In genomic region chr12:116238570-116239119, GRCh38 we compare ENCODE assay signal across 6 cellular contexts. TPM values are rescaled to one million over a fixed set of nuclear protein-coding genes. Genes with fewer than 3 reads are reported as not detected.
DNase-seq lines count a peak whose midpoint lies in the region; ATAC-seq, FAIRE-seq and TF ChIP-seq lines count a peak whose summit lies in the region.
"Not testable (repeated sequence)": the region's sequence is repeated elsewhere in the genome, so short reads cannot be mapped to it uniquely, and the experiment has no call there.

No MANE protein-coding gene starts in this region.

- peak overlapping the region; percentile 82 for H3K27ac Mint-ChIP-seq in WTC11
- H3K27ac Mint-ChIP-seq in astrocyte (ENCODE audit: unreplicated experiment) = peak overlapping the region; percentile 7
- H3K27ac Mint-ChIP-seq in nephron progenitor cell = peak overlapping the region; percentile 89

- not testable (repeated sequence) for H3K9me3 Mint-ChIP-seq in WTC11; astrocyte (ENCODE audit: unreplicated experiment)
- peaks cover 12% of the 10 kb centered on the region for H3K9me3 Mint-ChIP-seq in nephron progenitor cell

- not testable (repeated sequence) for H2BK5ac ChIP-seq in trophoblast cell (ENCODE audit: low read depth, low read length, poor library complexity)

- H3K36me3 ChIP-seq in BLaER1 treated with 17β-estradiol and CSF1 and Interleukin-3, amounts not matched to agents 10 nM and 100 nM = peaks cover 11 to 36% (median 28%) of the 10 kb centered on the region in 11 experiments; a peak in 21 of 22 replicates
- H3K36me3 ChIP-seq in astrocyte (ENCODE audit: insufficient read depth, low read length); trophoblast cell (ENCODE audit: control insufficient read depth in 1 of 2, insufficient read depth in 2 of 2, low read length in 2 of 2): not testable (repeated sequence)

- not testable (repeated sequence) for H3K27me3 Mint-ChIP-seq in WTC11 (ENCODE audit: low read depth); astrocyte (ENCODE audit: low read depth, unreplicated experiment); nephron progenitor cell (ENCODE audit: low read depth, poor library complexity)

- H3K23ac ChIP-seq in trophoblast cell (ENCODE audit: low read length) = not testable (repeated sequence)

- peaks cover 25% of the 10 kb centered on the region for H3K4me1 Mint-ChIP-seq in WTC11
- peaks cover 33% of the 10 kb centered on the region for H3K4me1 Mint-ChIP-seq in astrocyte (ENCODE audit: low read depth, unreplicated experiment)
- H3K4me1 Mint-ChIP-seq in nephron progenitor cell = peaks cover 37% of the 10 kb centered on the region

- H3K4me3 Mint-ChIP-seq in WTC11; astrocyte (ENCODE audit: unreplicated experiment); nephron progenitor cell: not testable (repeated sequence)

- not testable (repeated sequence) for H2BK12ac ChIP-seq in trophoblast cell (ENCODE audit: low read length)

- H2AK5ac ChIP-seq in trophoblast cell (ENCODE audit: low read length) = not testable (repeated sequence)

- not testable (repeated sequence) for H2BK120ac ChIP-seq in trophoblast cell (ENCODE audit: insufficient read depth, low read length, poor library complexity)

- not testable (repeated sequence) for H4K91ac ChIP-seq in trophoblast cell (ENCODE audit: low read depth, low read length)

- not testable (repeated sequence) for H3K27me3 ChIP-seq in BLaER1 treated with 17β-estradiol and CSF1 and Interleukin-3, amounts not matched to agents 10 nM and 100 nM; astrocyte (ENCODE audit: insufficient read depth, low read length); trophoblast cell (ENCODE audit: insufficient read depth, low read length)

- H3K4me2 ChIP-seq in BLaER1 treated with 17β-estradiol and CSF1 and Interleukin-3, amounts not matched to agents 10 nM and 100 nM = peak overlapping the region in 8 of 11 experiments; percentile 12 to 35 (median 22); a peak in 8 of 22 replicates
- not testable (repeated sequence) for H3K4me2 ChIP-seq in astrocyte (ENCODE audit: low read length); trophoblast cell (ENCODE audit: low read length)

- H4K20me1 ChIP-seq in BLaER1 treated with 17β-estradiol and CSF1 and Interleukin-3, amounts not matched to agents 10 nM and 100 nM = peaks cover 93 to 100% (median 98%) of the 10 kb centered on the region in 11 experiments
- H4K20me1 ChIP-seq in astrocyte (ENCODE audit: insufficient read depth, low read length) = peaks cover 94% of the 10 kb centered on the region

- not testable (repeated sequence) for TF ChIP-seq CTCF in WTC11 (IDR thresholded peaks at IDR 0.05); astrocyte (IDR thresholded peaks at IDR 0.05; ENCODE audit: insufficient read depth, low read depth, low read length); nephron progenitor cell (IDR thresholded peaks at IDR 0.05)

- not testable (repeated sequence) for FAIRE-seq in astrocyte (lab: Jason Lieb, UNC)

- H3K9me3 ChIP-seq in BLaER1 treated with 17β-estradiol and CSF1 and Interleukin-3, amounts not matched to agents 10 nM and 100 nM (replicated peaks in 1 of 11) = peaks cover 0 to 13% (median 0%) of the 10 kb centered on the region in 11 experiments; a peak in 8 of 22 replicates
- H3K9me3 ChIP-seq in astrocyte (ENCODE audit: insufficient read depth, low read depth, low read length); trophoblast cell (ENCODE audit: insufficient read depth, low read depth, low read length): not testable (repeated sequence)

- peak overlapping the region; percentile 79 for H3K4ac ChIP-seq in trophoblast cell (ENCODE audit: low read depth, low read length)

- H3K36me3 Mint-ChIP-seq in WTC11; astrocyte (ENCODE audit: low read depth, unreplicated experiment): not testable (repeated sequence)
- peaks cover 29% of the 10 kb centered on the region for H3K36me3 Mint-ChIP-seq in nephron progenitor cell (ENCODE audit: low read depth)

- not testable (repeated sequence) for H4K8ac ChIP-seq in trophoblast cell (ENCODE audit: low read depth, low read length)

- POLR2A ChIA-PET in HEK293T (lab: Yijun Ruan, JAX); WTC11 (lab: Charles Lee): not testable (repeated sequence)

- H3K79me1 ChIP-seq in trophoblast cell (ENCODE audit: low read length) = not testable (repeated sequence)

- ATAC-seq in WTC11 = not testable (repeated sequence)

- H3K79me2 ChIP-seq in astrocyte (ENCODE audit: insufficient read depth, low read length) = peaks cover 98% of the 10 kb centered on the region
- H3K79me2 ChIP-seq in trophoblast cell (ENCODE audit: control insufficient read depth, insufficient read depth, low read length, poor library complexity) = not testable (repeated sequence)

- H4K12ac ChIP-seq in trophoblast cell (ENCODE audit: low read depth, low read length) = not testable (repeated sequence)

- peaks cover 18 to 67% (median 33%) of the 10 kb centered on the region in 10 experiments for H3K4me1 ChIP-seq in BLaER1 treated with 17β-estradiol and CSF1 and Interleukin-3, amounts not matched to agents 10 nM and 100 nM
- H3K4me1 ChIP-seq in astrocyte (ENCODE audit: insufficient read depth, low read length) = peaks cover 13% of the 10 kb centered on the region
- not testable (repeated sequence) for H3K4me1 ChIP-seq in trophoblast cell (ENCODE audit: control insufficient read depth in 1 of 2, insufficient read depth in 2 of 2, low read length in 2 of 2)

- not testable (repeated sequence) for H2AFZ ChIP-seq in astrocyte (ENCODE audit: low read depth, low read length); trophoblast cell (ENCODE audit: insufficient read depth, low read length, poor library complexity)

- not testable (repeated sequence) for DNase-seq in HEK293T (ENCODE audit: extremely low spot score); WTC11 (ENCODE audit: low spot score); astrocyte (ENCODE audit: low read depth); nephron progenitor cell; trophoblast cell

- not testable (repeated sequence) for H3K18ac ChIP-seq in trophoblast cell (ENCODE audit: low read length)

- not testable (repeated sequence) for H3K27ac ChIP-seq in BLaER1 treated with 17β-estradiol and CSF1 and Interleukin-3, amounts not matched to agents 10 nM and 100 nM; astrocyte (ENCODE audit: low read depth, low read length); trophoblast cell (ENCODE audit: low read depth, low read length)

- not testable (repeated sequence) for H3K4me3 ChIP-seq in BLaER1 treated with 17β-estradiol and CSF1 and Interleukin-3, amounts not matched to agents 10 nM and 100 nM; astrocyte (ENCODE audit: insufficient read depth, low read depth, low read length); trophoblast cell (ENCODE audit: low read depth, low read length)

- not testable (repeated sequence) for H3K9ac ChIP-seq in BLaER1 treated with 17β-estradiol and CSF1 and Interleukin-3, amounts not matched to agents 10 nM and 100 nM; astrocyte (ENCODE audit: low read length); trophoblast cell (ENCODE audit: low read length)

- CTCF ChIA-PET in HEK293T (lab: Yijun Ruan, JAX); WTC11 (lab: Charles Lee): not testable (repeated sequence)

- H3K14ac ChIP-seq in trophoblast cell (ENCODE audit: low read length) = not testable (repeated sequence)

- WGBS in trophoblast cell (ENCODE audit: extremely low coverage, insufficient coverage, insufficient read length) = no CpG with 5 or more reads among the region's 13 CpGs

TF ChIP-seq in HEK293T, 16 proteins besides CTCF, POLR2A, EP300 and RAD21:
- TF ChIP-seq PKNOX1 (IDR thresholded peaks at IDR 0.05) = peak; percentile 88

RNA-seq across cellular contexts. Expression of gene MED13L, which starts 38.8 kb away (rescaled TPM):
- total RNA-seq in WTC11 (2021) (53.3 to 80.5 TPM (median 55.5 TPM) in 3 replicates), astrocyte (139 and 153 TPM in 2 replicates)
- 34.4 and 38.4 TPM in 2 replicates for polyA plus RNA-seq in trophoblast cell (2013)

Comparison
In these comparisons a context has a peak if more than half of its experiments do, and no peak if none do; other contexts are left out.
1. H3K27ac Mint-ChIP-seq: peak in every context shown above with its lines; median percentile 89 in nephron progenitor cell; 82 in WTC11; 7 in astrocyte.